Comparison of ENCODE assay signal across 32 cellular contexts in genomic region chr1:228376262-228376628, GRCh38. TPM values are rescaled to one million over a fixed set of nuclear protein-coding genes. Genes with fewer than 3 reads are reported as not detected.
DNase-seq lines count a peak whose midpoint lies in the region; ATAC-seq, FAIRE-seq and TF ChIP-seq lines count a peak whose summit lies in the region.
"Had no signal": no experiment of that assay in that cellular context is flagged by ENCODE, and none has a peak within 500 bp of the region (broad histone marks: within the 10 kb centered on the region; RNA-seq: fewer than 3 reads in every experiment).

No MANE protein-coding gene starts in this region.

- no peak for TF ChIP-seq POLR2A in K562 (conservative IDR thresholded peaks at IDR 0.05)

- H3K27ac Mint-ChIP-seq in HFFc6, result no peak overlapping the region
- H3K27ac Mint-ChIP-seq: naive thymus-derived CD4-positive, alpha-beta T cell; progenitor cell of endocrine pancreas; stimulated activated naive B cell treated with anti-CD40 and anti-IgM and Interleukin-4, amounts not matched to agents 10 μg/mL and 1 μg/mL and 100 μg/mL, for 72 hours had no signal

- H3K4me3 ChIP-seq in AG10803 (ENCODE audit: low read length), result no peak overlapping the region
- no peak overlapping the region for H3K4me3 ChIP-seq in K562
- H3K4me3 ChIP-seq in mesenchymal stem cell (ENCODE audit: insufficient read depth in 1 of 2, low read depth in 1 of 2, low read length in 2 of 2), result no peak overlapping the region
- H3K4me3 ChIP-seq: testis had no signal

- H4K91ac ChIP-seq in mesenchymal stem cell (ENCODE audit: low read length), result no peak overlapping the region

- H3K4me2 ChIP-seq in K562 (ENCODE audit: insufficient read depth, low read length), result no peak overlapping the region
- no peak overlapping the region for H3K4me2 ChIP-seq in mesenchymal stem cell (ENCODE audit: low read length, poor library complexity, severe bottlenecking)
- H3K4me2 ChIP-seq: KMS-11 had no signal

- no peak for ATAC-seq in K562
- no peak for ATAC-seq in HG03442 (IDR thresholded peaks at IDR 0.05; ENCODE audit: unreplicated experiment)
- ATAC-seq: naive thymus-derived CD4-positive, alpha-beta T cell; stimulated activated naive B cell treated with anti-CD40 and anti-IgM and Interleukin-4, amounts not matched to agents 10 μg/mL and 1 μg/mL and 100 μg/mL, for 72 hours had no signal

- H3K36me3 ChIP-seq in K562 (ENCODE audit: control insufficient read depth, insufficient read depth, low read length) (peaks cover 10% of the 10 kb centered on the region; the same call in 1 of the 3 replicates), mesenchymal stem cell (ENCODE audit: control insufficient read depth in 1 of 2, insufficient read depth in 2 of 2, low read depth in 1 of 2, low read length in 2 of 2) (no peaks in the 10 kb centered on the region)

- WGBS in K562 (ENCODE audit: insufficient coverage, low coverage, missing lambda C conversion rate), result 62% methylated on average over 3 of the region's 3 CpGs
- WGBS in mesenchymal stem cell, result 100% methylated on average over 1 of the region's 3 CpGs

- intact Hi-C loops in K562 (cut with micrococcal nuclease), result no loop called here

- no peak overlapping the region for H2BK5ac ChIP-seq in mesenchymal stem cell (ENCODE audit: low read depth, low read length, poor library complexity, severe bottlenecking)

- H2BK15ac ChIP-seq in mesenchymal stem cell (ENCODE audit: low read depth, poor library complexity, severe bottlenecking), result no peak overlapping the region

- H3K9me3 Mint-ChIP-seq in HFFc6, result no peaks in the 10 kb centered on the region
- H3K9me3 Mint-ChIP-seq: naive thymus-derived CD4-positive, alpha-beta T cell; stimulated activated naive B cell treated with anti-CD40 and anti-IgM and Interleukin-4, amounts not matched to agents 10 μg/mL and 1 μg/mL and 100 μg/mL, for 72 hours had no signal

- peaks cover 10% of the 10 kb centered on the region for H3K27me3 Mint-ChIP-seq in HFFc6 (ENCODE audit: insufficient read depth)

- H3K18ac ChIP-seq in mesenchymal stem cell (ENCODE audit: low read depth in 1 of 2, low read length in 2 of 2), result no peak overlapping the region

- in situ Hi-C loops in K562 (cut with MboI), result no loop called here

- no peak for TF ChIP-seq EP300 in K562 (IDR thresholded peaks at IDR 0.05; ENCODE audit: low read length)

- TF ChIP-seq RAD21 in K562 (CRISPR knock-in tag; conservative IDR thresholded peaks at IDR 0.05 in 1 of 2, IDR thresholded peaks at IDR 0.05 in 1 of 2), result no peak

- no peak for TF ChIP-seq CTCF in AG10803 (conservative IDR thresholded peaks at IDR 0.05; ENCODE audit: low read length)
- TF ChIP-seq CTCF in HFFc6 (IDR thresholded peaks at IDR 0.05), result no peak
- TF ChIP-seq CTCF in K562 (IDR thresholded peaks at IDR 0.05 in 2 of 3, conservative IDR thresholded peaks at IDR 0.05 in 1 of 3; ENCODE audit: insufficient read depth in 2 of 3, low read depth in 1 of 3, low read length in 3 of 3), result no peak

- H2AFZ ChIP-seq in K562 (ENCODE audit: low read depth, low read length) (no peak overlapping the region), mesenchymal stem cell (ENCODE audit: low read depth, low read length) (no peak overlapping the region)

- peak; percentile 68 for FAIRE-seq in K562 (lab: Jason Lieb, UNC)
- FAIRE-seq: astrocyte, colon, endometrium, GM12891, GM19239 had no signal

- H3K9ac ChIP-seq in K562 (ENCODE audit: insufficient read depth in 1 of 2, low read depth in 2 of 2, low read length in 2 of 2) (peak overlapping the region in 1 of 2 experiments; percentile 51; a peak in 1 of 4 replicates), mesenchymal stem cell (ENCODE audit: low read length) (no peak overlapping the region)
- H3K9ac ChIP-seq: KMS-11 had no signal

- no peak overlapping the region for H2BK12ac ChIP-seq in mesenchymal stem cell (ENCODE audit: low read length in 2 of 2)

- DNase-seq in AG10803 (ENCODE audit: low read depth) (peak; percentile 10), HFFc6 (peak; percentile 6), K562 (ENCODE audit: extremely low read depth in 1 of 4, low spot score in 3 of 4) (no peak), mesenchymal stem cell (peak; percentile 40), cerebellar cortex (ENCODE audit: low spot score) (no peak), NCI-H1105 treated with DMSO at 0.1 percent for 48 hours (lab: John Stamatoyannopoulos, UW) (no peak), NCI-H446 treated with DMSO at 0.1 percent for 48 hours (lab: John Stamatoyannopoulos, UW) (no peak)
- DNase-seq: activated CD4-positive, CD25-positive, alpha-beta regulatory T cell treated with anti-CD3 and anti-CD28 coated beads, Interleukin-2, amount 50 U/mL, for 72 hours; activated CD8-positive, alpha-beta memory T cell treated with anti-CD3 and anti-CD28 coated beads for 24 hours; activated naive CD4-positive, alpha-beta T cell treated with anti-CD3 and anti-CD28 coated beads, Interleukin-2, amount 50 U/mL, for 16 hours; activated T-cell treated with anti-CD3 and anti-CD28 coated beads, Interleukin-2, amount 50 U/mL, for 48 hours; DMS79; foreskin melanocyte; GOT3; naive thymus-derived CD4-positive, alpha-beta T cell; NCI-H1048; NCI-H2081 treated with DMSO at 0.1 percent for 48 hours; NCI-H510A treated with DMSO at 0.1 percent for 48 hours; stimulated activated CD4-positive, alpha-beta T cell treated with anti-CD3 and anti-CD28 coated beads, Interleukin-2, amount 100 ng/mL, for 24 hours; stimulated activated naive B cell treated with anti-CD40 and anti-IgM and Interleukin-4, amounts not matched to agents 10 μg/mL and 1 μg/mL and 100 μg/mL, for 72 hours; SW 1271; testis had no signal

- POLR2A ChIA-PET in K562 (lab: Yijun Ruan, JAX), result interaction anchor here (2.0 kb wide), 1 partner anchor 9 kb away, joined by 5 read pairs; no protein-coding TSS in a partner anchor

- no peaks in the 10 kb centered on the region for H4K20me1 ChIP-seq in K562 (replicated peaks; ENCODE audit: control insufficient read depth, insufficient read depth, low read length)

- CTCF ChIA-PET in K562 (lab: Yijun Ruan, JAX; ENCODE audit: low intra/inter-chr PET ratio), result no interaction called here

- H3K79me2 ChIP-seq in K562 (ENCODE audit: control insufficient read depth, insufficient read depth, low read length), result no peaks in the 10 kb centered on the region

- H3K27me3 ChIP-seq in K562 (ENCODE audit: control insufficient read depth in 2 of 2, insufficient read depth in 2 of 2, low read length in 2 of 2) (no peaks in the 10 kb centered on the region), mesenchymal stem cell (ENCODE audit: control insufficient read depth in 1 of 2, insufficient read depth in 1 of 2, low read length in 2 of 2) (peaks cover 0 to 31% of the 10 kb centered on the region in 2 experiments)
- H3K27me3 ChIP-seq: testis had no signal

- no TSS peak for BruUV-seq in K562 (replicated peaks; lab: Mats Ljungman, UMichigan)

- H3K23ac ChIP-seq in mesenchymal stem cell (ENCODE audit: low read length in 2 of 2), result no peak overlapping the region

- no peaks in the 10 kb centered on the region for H3K79me1 ChIP-seq in mesenchymal stem cell (replicated peaks; ENCODE audit: low read length, poor library complexity, severe bottlenecking)

- H3K4ac ChIP-seq in mesenchymal stem cell (ENCODE audit: low read depth in 1 of 2, low read length in 2 of 2), result no peak overlapping the region

- peaks cover 12% of the 10 kb centered on the region for H3K4me1 Mint-ChIP-seq in HFFc6 (ENCODE audit: low read depth)

- no peaks in the 10 kb centered on the region for H3K9me1 ChIP-seq in K562 (ENCODE audit: control insufficient read depth, insufficient read depth, low read length)

- no peak overlapping the region for H2AK5ac ChIP-seq in mesenchymal stem cell (ENCODE audit: low read length, severe bottlenecking)

- H2BK120ac ChIP-seq in mesenchymal stem cell (ENCODE audit: low read depth, low read length), result no peak overlapping the region

- no peaks in the 10 kb centered on the region for H3K36me3 Mint-ChIP-seq in HFFc6 (ENCODE audit: low read depth)
- H3K36me3 Mint-ChIP-seq: stimulated activated naive B cell treated with anti-CD40 and anti-IgM and Interleukin-4, amounts not matched to agents 10 μg/mL and 1 μg/mL and 100 μg/mL, for 72 hours had no signal

- H3K27ac ChIP-seq in K562 (ENCODE audit: extremely low read depth, low read depth, low read length) (no peak overlapping the region), mesenchymal stem cell (ENCODE audit: low read length, poor library complexity, severe bottlenecking) (no peak overlapping the region)
- H3K27ac ChIP-seq: C4-2B, KMS-11 had no signal

- no peak overlapping the region for H4K8ac ChIP-seq in mesenchymal stem cell (ENCODE audit: low read length)

- H3K4me3 Mint-ChIP-seq in HFFc6, result no peak overlapping the region
- H3K4me3 Mint-ChIP-seq: stimulated activated naive B cell treated with anti-CD40 and anti-IgM and Interleukin-4, amounts not matched to agents 10 μg/mL and 1 μg/mL and 100 μg/mL, for 72 hours had no signal

- H3K14ac ChIP-seq in mesenchymal stem cell (ENCODE audit: low read length in 2 of 2), result no peak overlapping the region

- H3K9me3 ChIP-seq in K562 (replicated peaks; ENCODE audit: control insufficient read depth, insufficient read depth, low read depth, low read length) (no peaks in the 10 kb centered on the region), mesenchymal stem cell (ENCODE audit: control insufficient read depth, low read length) (no peaks in the 10 kb centered on the region)
- H3K9me3 ChIP-seq: testis had no signal

- peaks cover 10 to 77% of the 10 kb centered on the region in 2 experiments; a peak in 4 of 5 replicates for H3K4me1 ChIP-seq in K562 (replicated peaks in 1 of 2; ENCODE audit: control insufficient read depth in 2 of 2, insufficient read depth in 2 of 2, low read length in 2 of 2)
- peaks cover 30% of the 10 kb centered on the region for H3K4me1 ChIP-seq in mesenchymal stem cell (ENCODE audit: control insufficient read depth, insufficient read depth, low read depth, low read length)

RNA-seq across cellular contexts. Expression of gene TRIM11, which starts 30.4 kb away (rescaled TPM):
- total RNA-seq in HFFc6 (2021; fragmentation: NEBNext Ultra II Directional; extraction: Animal tissue kit (Norgen Biotek cat#: 25700)), result 10 to 100 TPM; 19.0 to 26.0 (median 21.8) TPM
- total RNA-seq in K562 (2011; cell fraction: chromatin; rRNA removed; ENCODE audit: low replicate concordance), result 106 and 219 TPM in 2 replicates
- 114 and 116 TPM in 2 replicates for total RNA-seq in K562 (2011; cell fraction: nucleolus; rRNA removed)
- total RNA-seq in K562 (2011; cell fraction: nucleoplasm; rRNA removed), result 107 and 126 TPM in 2 replicates
- 45.1 and 49.1 TPM in 2 replicates for total RNA-seq in K562 (2014; rRNA removed)
- total RNA-seq in K562 (2014; rRNA removed; fragmentation: Illumina TruSeq; extraction: Trizol), result 14.8 and 18.0 TPM in 2 replicates
- 29.7 and 29.8 TPM in 2 replicates for total RNA-seq in K562 (2015; rRNA removed; fragmentation: Illumina TruSeq; extraction: Trizol)
- total RNA-seq in K562 (2021), result 64.3 and 66.8 TPM in 2 replicates
- 17.5 and 26.5 TPM in 2 replicates for polyA plus RNA-seq in K562 (2011; rRNA removed)
- polyA plus RNA-seq in K562 (2011; cell fraction: cytosol; rRNA removed), result 15.7 and 25.5 TPM in 2 replicates
- polyA plus RNA-seq in K562 (2011; cell fraction: nucleus; rRNA removed), result 67.6 and 116 TPM in 2 replicates
- 33.4 and 43.7 TPM in 2 replicates for polyA plus RNA-seq in K562 (2012)
- 33.7 and 35.0 TPM in 2 replicates for polyA plus RNA-seq in K562 (2014; fragmentation: Illumina TruSeq; extraction: Trizol)
- 1 to 10 TPM; 3.6 to 3.8 TPM for polyA plus RNA-seq in K562 (2014; fragmentation: Nextera tagmentation; extraction: Ambion mirVana)
- 34.4 and 43.0 TPM in 2 replicates for polyA plus RNA-seq in K562 (2014; rRNA removed)
- polyA minus RNA-seq in K562 (2011; rRNA and poly(A)+ RNA removed), result 24.4 and 25.6 TPM in 2 replicates
- 22.2 and 23.9 TPM in 2 replicates for polyA minus RNA-seq in K562 (2011; cell fraction: cytosol; rRNA and poly(A)+ RNA removed)
- 42.0 and 46.8 TPM in 2 replicates for polyA minus RNA-seq in K562 (2011; cell fraction: nucleus; rRNA and poly(A)+ RNA removed)
- polyA plus RNA-seq in mesenchymal stem cell (2013, experiment 1 of 2), result 16.3 TPM
- polyA plus RNA-seq in mesenchymal stem cell (2013, experiment 2 of 2), result 15.1 TPM

RNA-seq across cellular contexts. Expression of gene TRIM17, which starts 40.4 kb away (rescaled TPM):
- under 1 TPM in 3 of 6 experiments, not detected in 3; 0.23 to 0.36 (median 0.30) TPM for total RNA-seq in HFFc6 (2021; fragmentation: NEBNext Ultra II Directional; extraction: Animal tissue kit (Norgen Biotek cat#: 25700))
- not detected in 2 replicates for total RNA-seq in K562 (2011; cell fraction: chromatin; rRNA removed; ENCODE audit: low replicate concordance)
- total RNA-seq in K562 (2011; cell fraction: nucleolus; rRNA removed), result 0.26 TPM in 1 of 2 replicates, not detected in the other
- not detected in 2 replicates for total RNA-seq in K562 (2011; cell fraction: nucleoplasm; rRNA removed)
- total RNA-seq in K562 (2014; rRNA removed) (not detected in 2 replicates), K562 (2014; rRNA removed; fragmentation: Illumina TruSeq; extraction: Trizol) (not detected in 2 replicates), K562 (2015; rRNA removed; fragmentation: Illumina TruSeq; extraction: Trizol) (not detected in 2 replicates), K562 (2021) (not detected in 2 replicates)
- polyA plus RNA-seq in K562 (2011; rRNA removed) (not detected in 2 replicates), K562 (2014; fragmentation: Illumina TruSeq; extraction: Trizol) (not detected in 2 replicates), K562 (2014; fragmentation: Nextera tagmentation; extraction: Ambion mirVana) (not detected), K562 (2014; rRNA removed) (not detected in 2 replicates)
- not detected in 2 replicates for polyA plus RNA-seq in K562 (2011; cell fraction: cytosol; rRNA removed)
- 0.07 TPM in 1 of 2 replicates, not detected in the other for polyA plus RNA-seq in K562 (2011; cell fraction: nucleus; rRNA removed)
- polyA plus RNA-seq in K562 (2012), result 0.35 and 0.83 TPM in 2 replicates
- polyA minus RNA-seq in K562 (2011; rRNA and poly(A)+ RNA removed), result not detected in 2 replicates
- not detected in 2 replicates for polyA minus RNA-seq in K562 (2011; cell fraction: cytosol; rRNA and poly(A)+ RNA removed)
- not detected in 2 replicates for polyA minus RNA-seq in K562 (2011; cell fraction: nucleus; rRNA and poly(A)+ RNA removed)
- 1.9 TPM for polyA plus RNA-seq in mesenchymal stem cell (2013, experiment 1 of 2)
- 1.7 TPM for polyA plus RNA-seq in mesenchymal stem cell (2013, experiment 2 of 2)
- total RNA-seq: mesenteric fat pad had no signal

Comparison
In these comparisons a context has a peak if more than half of its experiments do, and no peak if none do; other contexts are left out.
1. DNase-seq: peak in AG10803 (single experiment), HFFc6 (single experiment) and mesenchymal stem cell (single experiment); none in K562 (0 of 4), cerebellar cortex (single experiment), NCI-H1105 treated with DMSO at 0.1 percent for 48 hours (single experiment) and NCI-H446 treated with DMSO at 0.1 percent for 48 hours (single experiment).